In genomic region chr7:141899366-141899765, GRCh38 we compare ENCODE assay signal across 2 cellular contexts. TPM values are rescaled to one million over a fixed set of nuclear protein-coding genes. Genes with fewer than 3 reads are reported as not detected.
"Had no signal": no experiment of that assay in that cellular context is flagged by ENCODE, and none has a peak within 500 bp of the region (broad histone marks: within the 10 kb centered on the region; RNA-seq: fewer than 3 reads in every experiment).

No MANE protein-coding gene starts in this region.

RNA-seq across cellular contexts. Expression of gene OR9A4, which starts 16.8 kb away (rescaled TPM):
- total RNA-seq: G401, GM12878 had no signal
- polyA plus RNA-seq: GM12878 had no signal

RNA-seq across cellular contexts. Expression of gene CLEC5A, which starts 47.4 kb away (rescaled TPM):
- total RNA-seq: G401, GM12878 had no signal
- polyA plus RNA-seq: GM12878 had no signal

RNA-seq across cellular contexts. Expression of gene PRSS37, which starts 58.1 kb away (rescaled TPM):
- total RNA-seq: G401, GM12878 had no signal
- polyA plus RNA-seq: GM12878 had no signal
